In genomic region chr10:132943555-132944404, GRCh38 we compare ENCODE assay signal across 21 cellular contexts. TPM values are rescaled to one million over a fixed set of nuclear protein-coding genes. Genes with fewer than 3 reads are reported as not detected.
DNase-seq lines count a peak whose midpoint lies in the region; ATAC-seq and TF ChIP-seq lines count a peak whose summit lies in the region.
"Had no signal": no experiment of that assay in that cellular context is flagged by ENCODE, and none has a peak within 500 bp of the region (broad histone marks: within the 10 kb centered on the region; RNA-seq: fewer than 3 reads in every experiment).

No MANE protein-coding gene starts in this region.

- H3K9me3 Mint-ChIP-seq in brain (peaks cover 0 to 2% (median 0%) of the 10 kb centered on the region in 5 experiments), nephron progenitor cell (no peaks in the 10 kb centered on the region), type B pancreatic cell (no peaks in the 10 kb centered on the region)
- H3K9me3 Mint-ChIP-seq: CD8-positive, alpha-beta T cell; HFFc6 had no signal

- intact Hi-C loops in cardiac septum (cut with DNase I): no loop called here
- intact Hi-C loops in heart right ventricle (cut with DNase I): loop anchor here in 4 of 10 donors (5.0 to 10.0 kb wide), 2 partner anchors 179 to 181 kb away; no protein-coding TSS in a partner anchor

- peaks cover 23% of the 10 kb centered on the region for H3K27me3 Mint-ChIP-seq in brain
- H3K27me3 Mint-ChIP-seq in nephron progenitor cell (ENCODE audit: low read depth, poor library complexity): peaks cover 43% of the 10 kb centered on the region
- H3K27me3 Mint-ChIP-seq in type B pancreatic cell: peaks cover 18% of the 10 kb centered on the region

- no peaks in the 10 kb centered on the region for H3K9me3 ChIP-seq in heart right ventricle
- H3K9me3 ChIP-seq: BLaER1 treated with 17β-estradiol and CSF1 and Interleukin-3, amounts not matched to agents 10 nM and 100 nM had no signal

- H3K27ac Mint-ChIP-seq in brain (no peak overlapping the region), nephron progenitor cell (no peak overlapping the region), type B pancreatic cell (no peak overlapping the region)
- H3K27ac Mint-ChIP-seq: CD8-positive, alpha-beta T cell had no signal

- H3K4me3 Mint-ChIP-seq in brain (peak overlapping the region in 4 of 5 experiments; percentile 21 to 74 (median 52)), nephron progenitor cell (peak overlapping the region; percentile 55), type B pancreatic cell (peak overlapping the region; percentile 70)

- TF ChIP-seq CTCF in heart right ventricle (IDR thresholded peaks at IDR 0.05) (no peak), brain (conservative IDR thresholded peaks at IDR 0.05) (no peak), nephron progenitor cell (IDR thresholded peaks at IDR 0.05) (no peak), type B pancreatic cell (conservative IDR thresholded peaks at IDR 0.05) (no peak)

- H3K4me1 ChIP-seq in heart right ventricle: peaks cover 3 to 16% (median 13%) of the 10 kb centered on the region in 9 donors

- H3K27ac ChIP-seq in heart right ventricle: no peak overlapping the region
- H3K27ac ChIP-seq: BLaER1 treated with 17β-estradiol and CSF1 and Interleukin-3, amounts not matched to agents 10 nM and 100 nM had no signal

- no peaks in the 10 kb centered on the region for H3K36me3 ChIP-seq in heart right ventricle
- H3K36me3 ChIP-seq: BLaER1 treated with 17β-estradiol and CSF1 and Interleukin-3, amounts not matched to agents 10 nM and 100 nM had no signal

- ATAC-seq in heart right ventricle (no peak), GM21717 (IDR thresholded peaks at IDR 0.05; ENCODE audit: unreplicated experiment) (no peak)
- ATAC-seq: CD8-positive, alpha-beta T cell; K562; PC-3 had no signal

- H3K4me3 ChIP-seq in heart right ventricle: no peak overlapping the region
- H3K4me3 ChIP-seq: K562 had no signal

- peaks cover 0 to 64% (median 48%) of the 10 kb centered on the region in 7 donors for H3K27me3 ChIP-seq in heart right ventricle

- 84% methylated on average over 17 of the region's 17 CpGs for WGBS in heart right ventricle, 2 donors

- H3K4me1 Mint-ChIP-seq in brain (peaks cover 32% of the 10 kb centered on the region), nephron progenitor cell (peaks cover 15% of the 10 kb centered on the region), type B pancreatic cell (ENCODE audit: unreplicated experiment) (peaks cover 4% of the 10 kb centered on the region)

- peak; percentile 57 for DNase-seq in cardiac septum (ENCODE audit: low spot score)
- no peak for DNase-seq in heart right ventricle
- no peak for DNase-seq in nephron progenitor cell
- DNase-seq in type B pancreatic cell (ENCODE audit: extremely low spot score, unreplicated experiment): no peak
- no peak for DNase-seq in stimulated activated CD4-positive, alpha-beta T cell treated with anti-CD3 and anti-CD28 coated beads, Interleukin-15, amount 100 ng/mL, for 24 hours
- no peak for DNase-seq in inferior parietal cortex (ENCODE audit: extremely low spot score)
- DNase-seq: Calu3; CD8-positive, alpha-beta T cell; GF-D8; GOT3; HFFc6; NCI-H1105 treated with DMSO at 0.1 percent for 48 hours; NCI-H1694; NCI-H2227 treated with DMSO at 0.1 percent for 48 hours; NCI-H510A treated with DMSO at 0.1 percent for 48 hours; PC-3; RPMI8226 had no signal

- no peaks in the 10 kb centered on the region for H3K36me3 Mint-ChIP-seq in brain
- H3K36me3 Mint-ChIP-seq in nephron progenitor cell (ENCODE audit: low read depth): no peaks in the 10 kb centered on the region
- H3K36me3 Mint-ChIP-seq in type B pancreatic cell: no peaks in the 10 kb centered on the region
- H3K36me3 Mint-ChIP-seq: CD8-positive, alpha-beta T cell had no signal

RNA-seq across cellular contexts. Expression of gene CFAP46, which starts 1.4 kb away (rescaled TPM):
- 0.94 TPM for total RNA-seq in cardiac septum
- total RNA-seq in heart right ventricle: 1 to 10 TPM in 7 of 10 donors, under 1 TPM in 3; 0.61 to 1.9 (median 1.2) TPM
- polyA plus RNA-seq in heart right ventricle: under 1 TPM; 0.36 to 0.88 TPM
- polyA plus RNA-seq in brain (ENCODE audit: insufficient read depth, low read depth, low replicate concordance): 1.3 TPM
- 2.9 and 10.9 TPM in 2 replicates for total RNA-seq in type B pancreatic cell (ENCODE audit: low replicate concordance)
- total RNA-seq: Calu3; CD8-positive, alpha-beta T cell; K562 had no signal
- polyA plus RNA-seq: K562 had no signal
